In genomic region chr6:149231786-149232185, GRCh38 we compare ENCODE assay signal across 10 cellular contexts.
DNase-seq lines count a peak whose midpoint lies in the region; ATAC-seq and TF ChIP-seq lines count a peak whose summit lies in the region.
"Had no signal": no experiment of that assay in that cellular context is flagged by ENCODE, and none has a peak within 500 bp of the region (broad histone marks: within the 10 kb centered on the region; RNA-seq: fewer than 3 reads in every experiment).

No MANE protein-coding gene starts in this region.

- H3K36me3 Mint-ChIP-seq in T-helper 2 cell treated with Interferon-gamma antibody and Interleukin-4, amounts not matched to agents 5 μg/mL and 100 μg/mL, for 36 hours (ENCODE audit: low read depth): peaks cover 16% of the 10 kb centered on the region
- no peaks in the 10 kb centered on the region for H3K36me3 Mint-ChIP-seq in progenitor cell of endocrine pancreas (ENCODE audit: insufficient read depth)

- no peak for TF ChIP-seq POLR2A in esophagus muscularis mucosa (IDR thresholded peaks at IDR 0.05; ENCODE audit: low read depth)

- H3K27ac ChIP-seq in PC-9 (peak overlapping the region; percentile 87; the same call in 1 of the 2 replicates), esophagus muscularis mucosa (replicated peaks in 1 of 4) (peak overlapping the region; percentile 36 to 70 (median 51))

- H3K9me2 ChIP-seq in PC-9 (ENCODE audit: insufficient read depth): no peaks in the 10 kb centered on the region

- no peaks in the 10 kb centered on the region for H4K20me1 ChIP-seq in PC-9 (ENCODE audit: insufficient read depth)

- H3K27ac Mint-ChIP-seq in T-helper 2 cell treated with Interferon-gamma antibody and Interleukin-4, amounts not matched to agents 5 μg/mL and 100 μg/mL, for 36 hours: peak overlapping the region; percentile 86
- H3K27ac Mint-ChIP-seq in progenitor cell of endocrine pancreas: no peak overlapping the region

- no peak overlapping the region for H2AFZ ChIP-seq in PC-9

- H3K4me3 ChIP-seq in PC-9: no peak overlapping the region
- no peak overlapping the region for H3K4me3 ChIP-seq in esophagus muscularis mucosa

- H3K27me3 ChIP-seq in PC-9 (ENCODE audit: insufficient read depth, low read depth) (no peaks in the 10 kb centered on the region), esophagus muscularis mucosa (no peaks in the 10 kb centered on the region)

- CTCF ChIA-PET in PC-9 (lab: Charles Lee): no interaction called here

- H3F3A ChIP-seq in PC-9 (ENCODE audit: insufficient read depth, low read depth): peaks cover 38% of the 10 kb centered on the region

- H3K4me1 Mint-ChIP-seq in T-helper 2 cell treated with Interferon-gamma antibody and Interleukin-4, amounts not matched to agents 5 μg/mL and 100 μg/mL, for 36 hours (ENCODE audit: low read depth): peaks cover 58% of the 10 kb centered on the region
- H3K4me1 Mint-ChIP-seq in progenitor cell of endocrine pancreas (ENCODE audit: low read depth): peaks cover 29% of the 10 kb centered on the region

- WGBS in esophagus muscularis mucosa: 51% methylated on average over 7 of the region's 7 CpGs

- no peak for TF ChIP-seq EP300 in esophagus muscularis mucosa (IDR thresholded peaks at IDR 0.05)

- TF ChIP-seq CTCF in PC-9 (conservative IDR thresholded peaks at IDR 0.05) (no peak), esophagus muscularis mucosa (IDR thresholded peaks at IDR 0.05) (no peak), progenitor cell of endocrine pancreas (IDR thresholded peaks at IDR 0.05; ENCODE audit: unreplicated experiment) (no peak)

- peak overlapping the region; percentile 67; the same call in 1 of the 2 replicates for H3K4me2 ChIP-seq in PC-9

- DNase-seq in T-helper 2 cell treated with Interferon-gamma antibody and Interleukin-4, amounts not matched to agents 5 μg/mL and 100 μg/mL, for 36 hours (ENCODE audit: low spot score): no peak
- DNase-seq in T-helper 2 cell (no peak), PC-9 (peak in 1 of 2 experiments; percentile 17), esophagus muscularis mucosa (ENCODE audit: extremely low spot score) (no peak), pons (ENCODE audit: low spot score) (peak; percentile 77), progenitor cell of endocrine pancreas (ENCODE audit: low spot score, unreplicated experiment) (no peak), NCI-H1436 treated with DMSO at 0.1 percent for 48 hours (lab: John Stamatoyannopoulos, UW) (no peak)
- DNase-seq: ACHN; stimulated activated CD4-positive, alpha-beta T cell treated with anti-CD3 and anti-CD28 coated beads, Interleukin-15, amount 100 ng/mL, for 24 hours had no signal

- H3K9me3 ChIP-seq in PC-9 (ENCODE audit: insufficient read depth, low read depth) (no peaks in the 10 kb centered on the region), esophagus muscularis mucosa (no peaks in the 10 kb centered on the region)

- H3K4me3 Mint-ChIP-seq in T-helper 2 cell treated with Interferon-gamma antibody and Interleukin-4, amounts not matched to agents 5 μg/mL and 100 μg/mL, for 36 hours: peak overlapping the region; percentile 59
- no peak overlapping the region for H3K4me3 Mint-ChIP-seq in progenitor cell of endocrine pancreas (ENCODE audit: low read depth)

- H3K9me3 Mint-ChIP-seq in T-helper 2 cell treated with Interferon-gamma antibody and Interleukin-4, amounts not matched to agents 5 μg/mL and 100 μg/mL, for 36 hours: peaks cover 7% of the 10 kb centered on the region
- no peaks in the 10 kb centered on the region for H3K9me3 Mint-ChIP-seq in progenitor cell of endocrine pancreas (ENCODE audit: low read depth)

- H3K4me1 ChIP-seq in PC-9 (replicated peaks; ENCODE audit: insufficient read depth): peaks cover 45% of the 10 kb centered on the region
- H3K4me1 ChIP-seq in esophagus muscularis mucosa: peaks cover 3 to 79% (median 68%) of the 10 kb centered on the region in 4 donors

- no peak for ATAC-seq in GM18519 (IDR thresholded peaks at IDR 0.05; ENCODE audit: low FRiP score, unreplicated experiment)

- intact Hi-C loops in PC-9 (cut with micrococcal nuclease; ENCODE audit: unreplicated experiment): loop anchor here (2.0 to 10.0 kb wide), 3 partner anchors 86 to 203 kb away; partner anchors contain the start of gene TAB2
- intact Hi-C loops in esophagus muscularis mucosa (cut with DNase I): no loop called here

- POLR2A ChIA-PET in PC-9 (lab: Charles Lee; ENCODE audit: unreplicated experiment): no interaction called here

- no peaks in the 10 kb centered on the region for H3K79me2 ChIP-seq in PC-9 (ENCODE audit: low read depth)

- no peaks in the 10 kb centered on the region for H3K36me3 ChIP-seq in PC-9 (ENCODE audit: low read depth)
- no peaks in the 10 kb centered on the region for H3K36me3 ChIP-seq in esophagus muscularis mucosa

- no peaks in the 10 kb centered on the region for H3K27me3 Mint-ChIP-seq in T-helper 2 cell treated with Interferon-gamma antibody and Interleukin-4, amounts not matched to agents 5 μg/mL and 100 μg/mL, for 36 hours (ENCODE audit: low read depth)
- peaks cover 34% of the 10 kb centered on the region for H3K27me3 Mint-ChIP-seq in progenitor cell of endocrine pancreas

- BruUV-seq in PC-9 (replicated peaks; lab: Mats Ljungman, UMichigan): no TSS peak
